In the genomic region with DNA sequence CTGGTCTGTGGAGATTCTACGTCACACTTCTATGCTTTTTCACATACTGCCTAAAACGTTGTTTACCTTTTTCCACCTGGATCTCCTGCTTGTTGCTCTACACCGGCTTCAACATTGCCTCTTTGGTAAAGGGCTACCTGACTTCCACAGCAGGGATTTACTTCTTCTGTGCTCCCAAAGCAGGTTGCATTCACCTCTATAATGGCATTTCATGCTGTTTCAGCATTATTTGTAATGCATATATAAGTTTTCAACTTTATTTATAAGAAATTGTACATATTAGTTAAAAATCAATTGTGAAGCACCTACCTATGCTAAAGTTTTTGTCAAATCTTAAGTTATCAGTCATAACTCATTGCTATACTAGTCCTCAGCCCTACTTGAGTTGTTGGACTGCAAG, we compare ENCODE assay signal across 1 cellular context.
TF ChIP-seq lines count a peak whose summit lies in the region.

No MANE protein-coding gene starts in this region.

TF ChIP-seq in WTC11, 78 proteins besides CTCF, POLR2A, EP300 and RAD21 (continued from another document):
- TF ChIP-seq, protein P1, sequence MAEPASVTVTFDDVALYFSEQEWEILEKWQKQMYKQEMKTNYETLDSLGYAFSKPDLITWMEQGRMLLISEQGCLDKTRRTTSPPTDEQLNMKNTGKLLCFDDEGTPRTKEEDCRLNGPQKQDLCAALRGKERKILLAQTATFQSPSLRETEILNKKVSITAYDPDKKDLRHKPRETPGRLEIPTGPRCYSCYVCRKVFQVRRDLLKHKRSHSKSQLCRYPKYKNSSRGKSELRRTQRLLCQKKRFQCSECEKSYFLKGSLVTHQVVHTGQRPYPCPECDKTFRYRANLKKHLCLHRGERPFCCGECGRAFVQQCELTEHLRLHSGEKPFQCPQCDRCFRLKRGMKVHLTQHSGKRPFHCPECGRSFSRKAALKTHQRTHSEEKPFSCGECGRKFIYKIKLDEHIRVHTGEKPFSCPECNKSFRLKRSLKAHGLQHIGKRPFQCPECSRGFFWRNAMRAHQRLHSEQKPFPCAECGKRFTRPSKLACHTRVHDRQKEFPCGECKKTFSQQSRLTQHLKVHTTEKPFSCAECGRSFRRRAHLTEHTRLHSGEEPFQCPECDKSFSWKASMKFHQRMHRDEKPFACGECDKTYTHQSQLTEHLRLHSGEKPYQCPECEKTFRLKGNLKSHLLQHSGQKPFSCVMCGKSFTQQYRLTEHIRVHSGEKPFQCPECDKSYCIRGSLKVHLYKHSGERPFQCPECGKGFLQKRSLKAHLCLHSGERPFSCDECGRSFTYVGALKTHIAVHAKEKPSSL (CRISPR knock-in tag; conservative IDR thresholded peaks at IDR 0.05) = no peak
- TF ChIP-seq TP53 (CRISPR knock-in tag; IDR thresholded peaks at IDR 0.05) (no peak), MYBL2 (CRISPR knock-in tag; IDR thresholded peaks at IDR 0.05) (no peak), CBFB (CRISPR knock-in tag; IDR thresholded peaks at IDR 0.05; ENCODE audit: low read depth) (no peak), NR3C1 (CRISPR knock-in tag; conservative IDR thresholded peaks at IDR 0.05; ENCODE audit: low read depth) (no peak), ZNF219 (CRISPR knock-in tag; IDR thresholded peaks at IDR 0.05; ENCODE audit: borderline replicate concordance) (no peak), ZNF671 (CRISPR knock-in tag; IDR thresholded peaks at IDR 0.05) (no peak), KAT7 (CRISPR knock-in tag; IDR thresholded peaks at IDR 0.05; ENCODE audit: borderline replicate concordance) (no peak), JAZF1 (CRISPR knock-in tag; IDR thresholded peaks at IDR 0.05) (no peak), SP1 (CRISPR knock-in tag; conservative IDR thresholded peaks at IDR 0.05) (no peak), CREB1 (CRISPR knock-in tag; IDR thresholded peaks at IDR 0.05) (no peak)
- TF ChIP-seq, protein P2, sequence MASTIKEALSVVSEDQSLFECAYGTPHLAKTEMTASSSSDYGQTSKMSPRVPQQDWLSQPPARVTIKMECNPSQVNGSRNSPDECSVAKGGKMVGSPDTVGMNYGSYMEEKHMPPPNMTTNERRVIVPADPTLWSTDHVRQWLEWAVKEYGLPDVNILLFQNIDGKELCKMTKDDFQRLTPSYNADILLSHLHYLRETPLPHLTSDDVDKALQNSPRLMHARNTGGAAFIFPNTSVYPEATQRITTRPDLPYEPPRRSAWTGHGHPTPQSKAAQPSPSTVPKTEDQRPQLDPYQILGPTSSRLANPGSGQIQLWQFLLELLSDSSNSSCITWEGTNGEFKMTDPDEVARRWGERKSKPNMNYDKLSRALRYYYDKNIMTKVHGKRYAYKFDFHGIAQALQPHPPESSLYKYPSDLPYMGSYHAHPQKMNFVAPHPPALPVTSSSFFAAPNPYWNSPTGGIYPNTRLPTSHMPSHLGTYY (CRISPR knock-in tag; IDR thresholded peaks at IDR 0.05) = no peak
- TF ChIP-seq, protein P3, sequence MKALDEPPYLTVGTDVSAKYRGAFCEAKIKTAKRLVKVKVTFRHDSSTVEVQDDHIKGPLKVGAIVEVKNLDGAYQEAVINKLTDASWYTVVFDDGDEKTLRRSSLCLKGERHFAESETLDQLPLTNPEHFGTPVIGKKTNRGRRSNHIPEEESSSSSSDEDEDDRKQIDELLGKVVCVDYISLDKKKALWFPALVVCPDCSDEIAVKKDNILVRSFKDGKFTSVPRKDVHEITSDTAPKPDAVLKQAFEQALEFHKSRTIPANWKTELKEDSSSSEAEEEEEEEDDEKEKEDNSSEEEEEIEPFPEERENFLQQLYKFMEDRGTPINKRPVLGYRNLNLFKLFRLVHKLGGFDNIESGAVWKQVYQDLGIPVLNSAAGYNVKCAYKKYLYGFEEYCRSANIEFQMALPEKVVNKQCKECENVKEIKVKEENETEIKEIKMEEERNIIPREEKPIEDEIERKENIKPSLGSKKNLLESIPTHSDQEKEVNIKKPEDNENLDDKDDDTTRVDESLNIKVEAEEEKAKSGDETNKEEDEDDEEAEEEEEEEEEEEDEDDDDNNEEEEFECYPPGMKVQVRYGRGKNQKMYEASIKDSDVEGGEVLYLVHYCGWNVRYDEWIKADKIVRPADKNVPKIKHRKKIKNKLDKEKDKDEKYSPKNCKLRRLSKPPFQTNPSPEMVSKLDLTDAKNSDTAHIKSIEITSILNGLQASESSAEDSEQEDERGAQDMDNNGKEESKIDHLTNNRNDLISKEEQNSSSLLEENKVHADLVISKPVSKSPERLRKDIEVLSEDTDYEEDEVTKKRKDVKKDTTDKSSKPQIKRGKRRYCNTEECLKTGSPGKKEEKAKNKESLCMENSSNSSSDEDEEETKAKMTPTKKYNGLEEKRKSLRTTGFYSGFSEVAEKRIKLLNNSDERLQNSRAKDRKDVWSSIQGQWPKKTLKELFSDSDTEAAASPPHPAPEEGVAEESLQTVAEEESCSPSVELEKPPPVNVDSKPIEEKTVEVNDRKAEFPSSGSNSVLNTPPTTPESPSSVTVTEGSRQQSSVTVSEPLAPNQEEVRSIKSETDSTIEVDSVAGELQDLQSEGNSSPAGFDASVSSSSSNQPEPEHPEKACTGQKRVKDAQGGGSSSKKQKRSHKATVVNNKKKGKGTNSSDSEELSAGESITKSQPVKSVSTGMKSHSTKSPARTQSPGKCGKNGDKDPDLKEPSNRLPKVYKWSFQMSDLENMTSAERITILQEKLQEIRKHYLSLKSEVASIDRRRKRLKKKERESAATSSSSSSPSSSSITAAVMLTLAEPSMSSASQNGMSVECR (CRISPR knock-in tag; IDR thresholded peaks at IDR 0.05; ENCODE audit: borderline replicate concordance) = no peak
- TF ChIP-seq, protein P4, sequence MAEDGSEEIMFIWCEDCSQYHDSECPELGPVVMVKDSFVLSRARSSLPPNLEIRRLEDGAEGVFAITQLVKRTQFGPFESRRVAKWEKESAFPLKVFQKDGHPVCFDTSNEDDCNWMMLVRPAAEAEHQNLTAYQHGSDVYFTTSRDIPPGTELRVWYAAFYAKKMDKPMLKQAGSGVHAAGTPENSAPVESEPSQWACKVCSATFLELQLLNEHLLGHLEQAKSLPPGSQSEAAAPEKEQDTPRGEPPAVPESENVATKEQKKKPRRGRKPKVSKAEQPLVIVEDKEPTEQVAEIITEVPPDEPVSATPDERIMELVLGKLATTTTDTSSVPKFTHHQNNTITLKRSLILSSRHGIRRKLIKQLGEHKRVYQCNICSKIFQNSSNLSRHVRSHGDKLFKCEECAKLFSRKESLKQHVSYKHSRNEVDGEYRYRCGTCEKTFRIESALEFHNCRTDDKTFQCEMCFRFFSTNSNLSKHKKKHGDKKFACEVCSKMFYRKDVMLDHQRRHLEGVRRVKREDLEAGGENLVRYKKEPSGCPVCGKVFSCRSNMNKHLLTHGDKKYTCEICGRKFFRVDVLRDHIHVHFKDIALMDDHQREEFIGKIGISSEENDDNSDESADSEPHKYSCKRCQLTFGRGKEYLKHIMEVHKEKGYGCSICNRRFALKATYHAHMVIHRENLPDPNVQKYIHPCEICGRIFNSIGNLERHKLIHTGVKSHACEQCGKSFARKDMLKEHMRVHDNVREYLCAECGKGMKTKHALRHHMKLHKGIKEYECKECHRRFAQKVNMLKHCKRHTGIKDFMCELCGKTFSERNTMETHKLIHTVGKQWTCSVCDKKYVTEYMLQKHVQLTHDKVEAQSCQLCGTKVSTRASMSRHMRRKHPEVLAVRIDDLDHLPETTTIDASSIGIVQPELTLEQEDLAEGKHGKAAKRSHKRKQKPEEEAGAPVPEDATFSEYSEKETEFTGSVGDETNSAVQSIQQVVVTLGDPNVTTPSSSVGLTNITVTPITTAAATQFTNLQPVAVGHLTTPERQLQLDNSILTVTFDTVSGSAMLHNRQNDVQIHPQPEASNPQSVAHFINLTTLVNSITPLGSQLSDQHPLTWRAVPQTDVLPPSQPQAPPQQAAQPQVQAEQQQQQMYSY (CRISPR knock-in tag; IDR thresholded peaks at IDR 0.05) = no peak
- TF ChIP-seq, protein P5, sequence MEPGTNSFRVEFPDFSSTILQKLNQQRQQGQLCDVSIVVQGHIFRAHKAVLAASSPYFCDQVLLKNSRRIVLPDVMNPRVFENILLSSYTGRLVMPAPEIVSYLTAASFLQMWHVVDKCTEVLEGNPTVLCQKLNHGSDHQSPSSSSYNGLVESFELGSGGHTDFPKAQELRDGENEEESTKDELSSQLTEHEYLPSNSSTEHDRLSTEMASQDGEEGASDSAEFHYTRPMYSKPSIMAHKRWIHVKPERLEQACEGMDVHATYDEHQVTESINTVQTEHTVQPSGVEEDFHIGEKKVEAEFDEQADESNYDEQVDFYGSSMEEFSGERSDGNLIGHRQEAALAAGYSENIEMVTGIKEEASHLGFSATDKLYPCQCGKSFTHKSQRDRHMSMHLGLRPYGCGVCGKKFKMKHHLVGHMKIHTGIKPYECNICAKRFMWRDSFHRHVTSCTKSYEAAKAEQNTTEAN (CRISPR knock-in tag; IDR thresholded peaks at IDR 0.05) = no peak
